Comparison of ENCODE assay signal across 15 cellular contexts in the genomic region with DNA sequence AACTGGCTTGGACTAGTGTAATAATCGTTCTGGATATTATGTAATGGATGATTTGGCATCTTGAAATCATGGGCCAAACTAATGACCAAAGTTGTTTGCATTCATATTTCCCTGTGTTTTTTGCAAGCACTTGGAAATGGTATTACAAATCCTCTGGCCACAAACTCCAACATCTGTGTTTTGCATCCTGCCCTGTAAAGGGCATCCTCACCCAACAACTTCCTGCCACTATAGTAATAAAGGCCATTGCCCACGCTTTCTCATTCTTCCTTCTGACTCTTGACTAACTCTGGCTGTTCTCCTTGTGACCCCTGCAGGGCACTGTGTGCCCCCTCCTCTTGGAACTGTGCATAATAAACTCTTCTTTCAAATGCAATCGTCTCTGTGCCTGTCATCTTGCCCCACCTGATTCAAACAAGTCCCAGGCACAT. TPM values are rescaled to one million over a fixed set of nuclear protein-coding genes. Genes with fewer than 3 reads are reported as not detected.
A peak's percentile ranks its signal among the peaks of the same experiment; 100 is the strongest.
DNase-seq lines count a peak whose midpoint lies in the region; TF ChIP-seq lines count a peak whose summit lies in the region.
"Had no signal": no experiment of that assay in that cellular context is flagged by ENCODE, and none has a peak within 500 bp of the region (broad histone marks: within the 10 kb centered on the region; RNA-seq: fewer than 3 reads in every experiment).

No MANE protein-coding gene starts in this region.

- no peak overlapping the region for H2BK120ac ChIP-seq in neuronal stem cell (ENCODE audit: low read depth, low read length)

- H3K36me3 Mint-ChIP-seq in CD14-positive monocyte: no peaks in the 10 kb centered on the region
- H3K36me3 Mint-ChIP-seq: type B pancreatic cell had no signal

- H3K27ac ChIP-seq in neuronal stem cell (replicated peaks; ENCODE audit: low read length): no peak overlapping the region
- H3K27ac ChIP-seq: gastrocnemius medialis, WERI-Rb-1 had no signal

- H3K9me3 Mint-ChIP-seq in CD14-positive monocyte: no peaks in the 10 kb centered on the region
- H3K9me3 Mint-ChIP-seq: type B pancreatic cell had no signal

- H3K18ac ChIP-seq in neuronal stem cell (ENCODE audit: low read length): no peak overlapping the region

- no peak overlapping the region for H4K91ac ChIP-seq in neuronal stem cell (ENCODE audit: low read depth, low read length, poor library complexity)

- peaks cover 2 to 10% (median 10%) of the 10 kb centered on the region in 3 donors for H3K27me3 Mint-ChIP-seq in CD14-positive monocyte (ENCODE audit: low read depth in 3 of 3)

- H3K79me1 ChIP-seq in neuronal stem cell (ENCODE audit: low read depth, low read length): no peaks in the 10 kb centered on the region

- peak overlapping the region in 1 of 7 donors; percentile 58 for H3K27ac Mint-ChIP-seq in CD14-positive monocyte
- H3K27ac Mint-ChIP-seq: naive thymus-derived CD8-positive, alpha-beta T cell; type B pancreatic cell had no signal

- peak overlapping the region; percentile 87 for H2AFZ ChIP-seq in neuronal stem cell (ENCODE audit: low read length)

- no peak overlapping the region for H3K4me2 ChIP-seq in neuronal stem cell (ENCODE audit: insufficient read depth, low read length, poor library complexity, severe bottlenecking)

- no peak overlapping the region for H3K4ac ChIP-seq in neuronal stem cell (ENCODE audit: low read length)

- H3K27me3 ChIP-seq in neuronal stem cell (ENCODE audit: control insufficient read depth in 3 of 3, insufficient read depth in 3 of 3, low read depth in 1 of 3, low read length in 3 of 3): no peaks in the 10 kb centered on the region
- H3K27me3 ChIP-seq: gastrocnemius medialis had no signal

- no peak overlapping the region for H3K23ac ChIP-seq in neuronal stem cell (ENCODE audit: low read depth, low read length, poor library complexity)

- WGBS in neuronal stem cell (ENCODE audit: extremely low coverage in 2 of 2, insufficient read length in 2 of 2, insufficient replicate concordance in 1 of 2), 2 donors: no CpG with 5 or more reads among the region's 3 CpGs

- H2BK15ac ChIP-seq in neuronal stem cell (ENCODE audit: low read length): no peak overlapping the region

- H3K4me1 Mint-ChIP-seq in CD14-positive monocyte: peaks cover 20% of the 10 kb centered on the region

- H3K4me3 ChIP-seq in neuronal stem cell (ENCODE audit: low read length in 2 of 2): peak overlapping the region in 1 of 2 donors; percentile 41
- H3K4me3 ChIP-seq: gastrocnemius medialis had no signal

- H3K9me3 ChIP-seq in neuronal stem cell (replicated peaks in 1 of 2; ENCODE audit: control insufficient read depth in 2 of 2, insufficient read depth in 1 of 2, low read depth in 1 of 2, low read length in 2 of 2): no peaks in the 10 kb centered on the region
- H3K9me3 ChIP-seq: gastrocnemius medialis had no signal

- no peak overlapping the region for H4K8ac ChIP-seq in neuronal stem cell (ENCODE audit: low read depth, low read length)

- H2BK5ac ChIP-seq in neuronal stem cell (ENCODE audit: low read length): no peak overlapping the region

- no peak overlapping the region for H2AK5ac ChIP-seq in neuronal stem cell (ENCODE audit: low read depth, low read length)

- intact Hi-C loops in CD14-positive monocyte (cut with micrococcal nuclease): no loop called here

- no peak overlapping the region for H2BK12ac ChIP-seq in neuronal stem cell (ENCODE audit: low read length)

- no peak overlapping the region for H3K9ac ChIP-seq in neuronal stem cell (ENCODE audit: low read depth, low read length, poor library complexity)

- peaks cover 21 to 25% of the 10 kb centered on the region in 2 donors for H3K4me1 ChIP-seq in neuronal stem cell (ENCODE audit: control insufficient read depth in 2 of 2, insufficient read depth in 1 of 2, low read depth in 1 of 2, low read length in 2 of 2)
- H3K4me1 ChIP-seq: gastrocnemius medialis had no signal

- DNase-seq in GM03348 (ENCODE audit: low spot score) (peak; percentile 60), LHCN-M2 (ENCODE audit: low read depth) (peak; percentile 33), dermis blood vessel endothelial cell (peak; percentile 4), neuronal stem cell (ENCODE audit: low spot score) (no peak), NCI-H510A treated with DMSO at 0.1 percent for 48 hours (lab: John Stamatoyannopoulos, UW) (no peak), CD14-positive monocyte (ENCODE audit: low spot score) (no peak), NCI-H2029 (lab: John Stamatoyannopoulos, UW) (no peak), DMS 273 treated with DMSO at 0.1 percent for 48 hours (lab: John Stamatoyannopoulos, UW) (no peak)
- DNase-seq: gastrocnemius medialis; naive thymus-derived CD8-positive, alpha-beta T cell; NCI-H1436 treated with DMSO at 0.1 percent for 48 hours; NCI-H526; SHP77; WERI-Rb-1 had no signal

- H3K4me3 Mint-ChIP-seq in CD14-positive monocyte: peak overlapping the region in 1 of 2 donors; percentile 9
- H3K4me3 Mint-ChIP-seq: naive thymus-derived CD8-positive, alpha-beta T cell; type B pancreatic cell had no signal

- no peaks in the 10 kb centered on the region for H3K36me3 ChIP-seq in neuronal stem cell (replicated peaks in 1 of 2; ENCODE audit: control insufficient read depth in 2 of 2, insufficient read depth in 2 of 2, low read length in 2 of 2)
- H3K36me3 ChIP-seq: gastrocnemius medialis, WERI-Rb-1 had no signal

- H3K14ac ChIP-seq in neuronal stem cell (ENCODE audit: low read length): no peak overlapping the region

- no peak for TF ChIP-seq CTCF in CD14-positive monocyte (IDR thresholded peaks at IDR 0.05)

RNA-seq across cellular contexts. Expression of gene PSMD6, which starts 25.4 kb away (rescaled TPM):
- total RNA-seq in LHCN-M2 (2014; rRNA removed) (104 and 144 TPM in 2 replicates), dermis blood vessel endothelial cell (90.2 and 121 TPM in 2 replicates)
- polyA plus RNA-seq in LHCN-M2 (2012): 82.3 TPM
- polyA plus RNA-seq in neuronal stem cell (2013, experiment 1 of 2): 96.4 TPM
- 98.4 TPM for polyA plus RNA-seq in neuronal stem cell (2013, experiment 2 of 2)
- polyA plus RNA-seq in CD14-positive monocyte: 100 to 1,000 TPM; 101 to 135 TPM

Comparison
In these comparisons a context has a peak if more than half of its experiments do, and no peak if none do; other contexts are left out.
1. DNase-seq: peak in GM03348 (single experiment), LHCN-M2 (single experiment) and dermis blood vessel endothelial cell (single experiment); none in neuronal stem cell (single experiment), NCI-H510A treated with DMSO at 0.1 percent for 48 hours (single experiment), CD14-positive monocyte (single experiment), NCI-H2029 (single experiment) and DMS 273 treated with DMSO at 0.1 percent for 48 hours (single experiment).